In the genomic region with DNA sequence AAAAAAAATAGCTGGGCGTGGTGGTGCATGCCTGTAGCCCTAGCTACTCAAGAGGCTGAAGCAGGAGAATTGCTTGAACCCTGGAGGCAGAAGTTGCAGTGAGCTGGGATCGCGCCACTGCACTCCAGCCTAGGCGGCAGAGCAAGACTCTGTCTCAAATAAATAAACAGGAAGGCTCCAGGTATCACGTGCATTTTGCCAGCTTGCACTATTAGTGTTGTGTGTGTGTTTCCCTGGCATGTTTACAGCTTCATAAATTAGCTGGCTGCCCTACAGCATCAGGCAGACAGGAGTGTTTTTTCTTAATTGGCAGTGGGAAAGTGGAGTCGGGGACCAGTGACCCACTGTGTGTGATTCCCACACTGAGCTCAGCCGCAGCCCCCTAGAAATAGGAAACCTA, we compare ENCODE assay signal across 28 cellular contexts. TPM values are rescaled to one million over a fixed set of nuclear protein-coding genes. Genes with fewer than 3 reads are reported as not detected.
A peak's percentile ranks its signal among the peaks of the same experiment; 100 is the strongest.
DNase-seq lines count a peak whose midpoint lies in the region; ATAC-seq, FAIRE-seq and TF ChIP-seq lines count a peak whose summit lies in the region.
"Had no signal": no experiment of that assay in that cellular context is flagged by ENCODE, and none has a peak within 500 bp of the region (broad histone marks: within the 10 kb centered on the region; RNA-seq: fewer than 3 reads in every experiment).

No MANE protein-coding gene starts in this region.

- H3K4me1 ChIP-seq in PC-3 (ENCODE audit: insufficient read depth, low read length) (peaks cover 59% of the 10 kb centered on the region), subcutaneous abdominal adipose tissue (ENCODE audit: control insufficient read depth in 5 of 5, insufficient read depth in 5 of 5, low read length in 5 of 5) (peaks cover 3 to 63% (median 50%) of the 10 kb centered on the region in 5 donors)
- H3K4me1 ChIP-seq: adrenal gland, sigmoid colon had no signal

- no peaks in the 10 kb centered on the region for H3K9me2 ChIP-seq in PC-3 (replicated peaks; ENCODE audit: low read length)

- H3K36me3 Mint-ChIP-seq in activated naive CD8-positive, alpha-beta T cell: peaks cover 13% of the 10 kb centered on the region
- H3K36me3 Mint-ChIP-seq in activated naive CD8-positive, alpha-beta T cell treated with anti-CD3 and anti-CD28 coated beads for 36 hours: peaks cover 38% of the 10 kb centered on the region
- H3K36me3 Mint-ChIP-seq: naive B cell had no signal

- POLR2A ChIA-PET in PC-3 (lab: Charles Lee; ENCODE audit: unreplicated experiment): no interaction called here

- peaks cover 44% of the 10 kb centered on the region for H3K4me1 Mint-ChIP-seq in activated naive CD8-positive, alpha-beta T cell (ENCODE audit: low read depth)
- peaks cover 34% of the 10 kb centered on the region for H3K4me1 Mint-ChIP-seq in activated naive CD8-positive, alpha-beta T cell treated with anti-CD3 and anti-CD28 coated beads for 36 hours
- H3K4me1 Mint-ChIP-seq: B cell, naive B cell had no signal

- no peak for TF ChIP-seq CTCF in PC-3 (conservative IDR thresholded peaks at IDR 0.05; ENCODE audit: low read depth, low read length)

- H3K36me3 ChIP-seq in PC-3 (ENCODE audit: low read depth, low read length): no peaks in the 10 kb centered on the region
- no peaks in the 10 kb centered on the region for H3K36me3 ChIP-seq in subcutaneous abdominal adipose tissue (ENCODE audit: control insufficient read depth in 5 of 5, insufficient read depth in 5 of 5, low read length in 5 of 5)
- H3K36me3 ChIP-seq: adrenal gland, esophagus squamous epithelium, left lung, sigmoid colon, upper lobe of right lung had no signal

- peak overlapping the region; percentile 10 for H3K27ac Mint-ChIP-seq in activated naive CD8-positive, alpha-beta T cell
- H3K27ac Mint-ChIP-seq in activated naive CD8-positive, alpha-beta T cell treated with anti-CD3 and anti-CD28 coated beads for 36 hours: no peak overlapping the region
- H3K27ac Mint-ChIP-seq: activated T-cell treated with anti-CD3 and anti-CD28 coated beads, Interleukin-2, amount 50 U/mL, for 24 hours; B cell; effector memory CD8-positive, alpha-beta T cell; H9; naive B cell had no signal

- DNase-seq in activated naive CD8-positive, alpha-beta T cell treated with anti-CD3 and anti-CD28 coated beads for 36 hours: no peak
- DNase-seq in PC-3 (no peak), left kidney (ENCODE audit: low read depth, low spot score) (peak; percentile 94), H54 (ENCODE audit: insufficient read length, low spot score) (no peak)
- no peak for DNase-seq in activated CD4-positive, CD25-positive, alpha-beta regulatory T cell treated with anti-CD3 and anti-CD28 coated beads, Interleukin-2, amount 50 U/mL, for 72 hours
- DNase-seq: 8988T; activated T-cell treated with anti-CD3 and anti-CD28 coated beads, Interleukin-2, amount 50 U/mL, for 24 hours; adrenal gland; Caco-2; DND-41; effector memory CD8-positive, alpha-beta T cell; esophagus squamous epithelium; H9; left lung; naive B cell; NCI-H1417 treated with DMSO at 0.1 percent for 48 hours; NCI-H2171 treated with DMSO at 0.1 percent for 48 hours; NCI-H526 treated with DMSO at 0.1 percent for 48 hours; sigmoid colon; stimulated activated CD8-positive, alpha-beta memory T cell treated with anti-CD3 and anti-CD28 coated beads, Interleukin-4, amount 100 ng/mL, for 48 hours; upper lobe of right lung had no signal

- H3K4me3 Mint-ChIP-seq in activated naive CD8-positive, alpha-beta T cell: no peak overlapping the region
- H3K4me3 Mint-ChIP-seq in activated naive CD8-positive, alpha-beta T cell treated with anti-CD3 and anti-CD28 coated beads for 36 hours: no peak overlapping the region
- H3K4me3 Mint-ChIP-seq: activated T-cell treated with anti-CD3 and anti-CD28 coated beads, Interleukin-2, amount 50 U/mL, for 24 hours; B cell; effector memory CD8-positive, alpha-beta T cell; H9; naive B cell had no signal

- H3K4me2 ChIP-seq in PC-3 (ENCODE audit: low read length): peak overlapping the region; percentile 68
- H3K4me2 ChIP-seq: hepatocyte had no signal

- H3F3A ChIP-seq in PC-3 (ENCODE audit: low read length, unreplicated experiment): peaks cover 11% of the 10 kb centered on the region

- H3K27me3 ChIP-seq in PC-3 (ENCODE audit: low read length) (no peaks in the 10 kb centered on the region), subcutaneous abdominal adipose tissue (ENCODE audit: control insufficient read depth in 5 of 5, insufficient read depth in 4 of 5, low read length in 5 of 5) (no peaks in the 10 kb centered on the region)
- H3K27me3 ChIP-seq: adrenal gland, hepatocyte, left lung, sigmoid colon, upper lobe of right lung had no signal

- FAIRE-seq in H54 (lab: Jason Lieb, UNC): no peak
- FAIRE-seq: frontal cortex had no signal

- no peaks in the 10 kb centered on the region for H3K79me2 ChIP-seq in PC-3 (ENCODE audit: low read length)
- H3K79me2 ChIP-seq: hepatocyte, parathyroid adenoma had no signal

- no peaks in the 10 kb centered on the region for H3K9me3 ChIP-seq in PC-3 (ENCODE audit: low read length)
- peaks cover 0 to 1% (median 0%) of the 10 kb centered on the region in 5 donors for H3K9me3 ChIP-seq in subcutaneous abdominal adipose tissue (ENCODE audit: control insufficient read depth in 5 of 5, low read length in 5 of 5)
- H3K9me3 ChIP-seq: adrenal gland, Caco-2, esophagus squamous epithelium, left lung, sigmoid colon, upper lobe of right lung had no signal

- TF ChIP-seq POLR2A in H54 (IDR thresholded peaks at IDR 0.05; ENCODE audit: low read depth, low read length): no peak

- H3K9ac ChIP-seq in PC-3 (ENCODE audit: low read length): peak overlapping the region; percentile 72
- no peak overlapping the region for H3K9ac ChIP-seq in subcutaneous abdominal adipose tissue (ENCODE audit: low read length in 5 of 5)
- H3K9ac ChIP-seq: parathyroid adenoma had no signal

- no peaks in the 10 kb centered on the region for H4K20me1 ChIP-seq in PC-3 (ENCODE audit: low read length)

- intact Hi-C loops in PC-3 (cut with micrococcal nuclease): no loop called here

- H3K27me3 Mint-ChIP-seq in activated naive CD8-positive, alpha-beta T cell: no peaks in the 10 kb centered on the region
- no peaks in the 10 kb centered on the region for H3K27me3 Mint-ChIP-seq in activated naive CD8-positive, alpha-beta T cell treated with anti-CD3 and anti-CD28 coated beads for 36 hours
- H3K27me3 Mint-ChIP-seq: activated T-cell treated with anti-CD3 and anti-CD28 coated beads, Interleukin-2, amount 50 U/mL, for 24 hours had no signal

- H3K27ac ChIP-seq in PC-3 (ENCODE audit: low read length) (peak overlapping the region; percentile 99), subcutaneous abdominal adipose tissue (ENCODE audit: low read depth, low read length) (peak overlapping the region; percentile 61)
- H3K27ac ChIP-seq: adrenal gland, hepatocyte, parathyroid adenoma, sigmoid colon, upper lobe of right lung had no signal

- CTCF ChIA-PET in PC-3 (lab: Charles Lee): no interaction called here

- no peak overlapping the region; the same call in 1 of the 2 replicates for H3K4me3 ChIP-seq in PC-3 (ENCODE audit: low read length)
- no peak overlapping the region for H3K4me3 ChIP-seq in subcutaneous abdominal adipose tissue (ENCODE audit: low read depth in 1 of 5, low read length in 5 of 5)
- H3K4me3 ChIP-seq: adrenal gland, esophagus squamous epithelium, hepatocyte, left lung, sigmoid colon, upper lobe of right lung had no signal

- H3K9me3 Mint-ChIP-seq in activated naive CD8-positive, alpha-beta T cell (ENCODE audit: low read depth): peaks cover 8% of the 10 kb centered on the region
- H3K9me3 Mint-ChIP-seq in activated naive CD8-positive, alpha-beta T cell treated with anti-CD3 and anti-CD28 coated beads for 36 hours: peaks cover 2% of the 10 kb centered on the region
- H3K9me3 Mint-ChIP-seq: activated T-cell treated with anti-CD3 and anti-CD28 coated beads, Interleukin-2, amount 50 U/mL, for 24 hours; effector memory CD8-positive, alpha-beta T cell; H9 had no signal

- BruUV-seq in PC-3 (replicated peaks; lab: Mats Ljungman, UMichigan): no TSS peak

- no peak for ATAC-seq in PC-3
- no peak for ATAC-seq in GM19328 (IDR thresholded peaks at IDR 0.05; ENCODE audit: unreplicated experiment)
- ATAC-seq: effector memory CD8-positive, alpha-beta T cell; left lung; upper lobe of right lung had no signal

- H2AFZ ChIP-seq in PC-3 (ENCODE audit: low read length): no peak overlapping the region
- H2AFZ ChIP-seq: hepatocyte, parathyroid adenoma had no signal

RNA-seq across cellular contexts. Expression of a gene that starts 32.6 kb away (rescaled TPM):
- under 1 TPM; 0.26 to 0.27 TPM for total RNA-seq in activated naive CD8-positive, alpha-beta T cell treated with anti-CD3 and anti-CD28 coated beads for 36 hours
- total RNA-seq in PC-3 (2014; rRNA removed): 7.8 TPM in 2 replicates
- total RNA-seq: B cell, Caco-2 had no signal
